In the genomic region with DNA sequence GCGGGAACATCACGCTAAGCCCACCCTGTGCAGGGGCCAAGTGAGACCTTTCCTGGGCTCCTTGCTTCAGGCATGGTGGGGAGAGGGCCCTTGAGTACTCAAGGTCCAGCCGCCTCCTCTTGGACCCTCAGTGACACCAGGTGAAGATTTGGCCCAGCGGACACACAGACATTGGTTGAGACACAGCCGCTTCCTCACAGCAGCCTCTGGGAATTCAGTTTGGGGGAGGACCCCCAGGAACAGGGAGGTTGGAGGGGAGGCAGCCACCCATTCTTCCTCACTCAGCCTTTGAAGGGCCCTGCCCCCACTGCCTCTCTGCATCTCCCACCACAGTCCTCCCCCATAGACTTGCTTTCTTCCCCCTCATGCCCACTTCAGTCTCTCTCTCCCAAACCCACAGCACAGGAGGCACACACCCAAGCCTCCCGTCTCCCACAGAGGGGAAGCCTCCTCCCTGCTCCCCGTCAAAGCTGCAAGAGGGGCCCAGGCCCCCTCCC, we compare ENCODE assay signal across 23 cellular contexts. TPM values are rescaled to one million over a fixed set of nuclear protein-coding genes. Genes with fewer than 3 reads are reported as not detected.
"Had no signal": no experiment of that assay in that cellular context is flagged by ENCODE, and none has a peak within 500 bp of the region (broad histone marks: within the 10 kb centered on the region; RNA-seq: fewer than 3 reads in every experiment).

No MANE protein-coding gene starts in this region.

- H3K4me3 Mint-ChIP-seq: activated B cell treated with CpG ODN at 0.5 μM for 24 hours; activated CD8-positive, alpha-beta T cell treated with anti-CD3 and anti-CD28 coated beads for 36 hours; activated naive CD4-positive, alpha-beta T cell treated with anti-CD3 and anti-CD28 coated beads for 36 hours; activated naive CD8-positive, alpha-beta T cell treated with anti-CD3 and anti-CD28 coated beads, Interleukin-2, amount 50 U/mL, for 24 hours; activated T-helper 17 cell treated with anti-CD3 and anti-CD28 coated beads, Interleukin-2, amount 50 U/mL, for 72 hours; central memory CD8-positive, alpha-beta T cell; memory B cell; naive thymus-derived CD4-positive, alpha-beta T cell; stimulated activated memory B cell treated with anti-CD40 and anti-IgM and Interleukin-4, amounts not matched to agents 10 μg/mL and 1 μg/mL and 100 μg/mL, for 72 hours; type B pancreatic cell had no signal

- ATAC-seq: activated CD8-positive, alpha-beta T cell treated with anti-CD3 and anti-CD28 coated beads for 36 hours; activated naive CD8-positive, alpha-beta T cell treated with anti-CD3 and anti-CD28 coated beads, Interleukin-2, amount 50 U/mL, for 24 hours; activated T-helper 17 cell treated with anti-CD3 and anti-CD28 coated beads, Interleukin-2, amount 50 U/mL, for 72 hours; esophagus mucosa; left ventricle myocardium superior; naive thymus-derived CD4-positive, alpha-beta T cell; stimulated activated memory B cell treated with anti-CD40 and anti-IgM and Interleukin-4, amounts not matched to agents 10 μg/mL and 1 μg/mL and 100 μg/mL, for 72 hours had no signal

- DNase-seq: activated B cell treated with CpG ODN at 0.5 μM for 24 hours; activated CD4-positive, alpha-beta T cell treated with anti-CD3 and anti-CD28 coated beads for 4 hours; activated CD8-positive, alpha-beta T cell treated with anti-CD3 and anti-CD28 coated beads for 36 hours; activated naive CD4-positive, alpha-beta T cell treated with anti-CD3 and anti-CD28 coated beads for 36 hours; activated naive CD8-positive, alpha-beta T cell treated with anti-CD3 and anti-CD28 coated beads, Interleukin-2, amount 50 U/mL, for 24 hours; activated T-cell treated with anti-CD3 and anti-CD28 coated beads, Interleukin-2, amount 50 U/mL, for 1 hour; anterior cingulate cortex; colonic mucosa; heart right ventricle; left ventricle myocardium superior; naive thymus-derived CD4-positive, alpha-beta T cell; nucleus accumbens; stimulated activated CD4-positive, alpha-beta T cell treated with anti-CD3 and anti-CD28 coated beads, Interleukin-4, amount 100 ng/mL, for 4 hours; testis had no signal

- H3K9me3 Mint-ChIP-seq: activated B cell treated with CpG ODN at 0.5 μM for 24 hours; activated naive CD4-positive, alpha-beta T cell treated with anti-CD3 and anti-CD28 coated beads for 36 hours; activated naive CD8-positive, alpha-beta T cell treated with anti-CD3 and anti-CD28 coated beads, Interleukin-2, amount 50 U/mL, for 24 hours; activated T-helper 17 cell treated with anti-CD3 and anti-CD28 coated beads, Interleukin-2, amount 50 U/mL, for 72 hours; central memory CD8-positive, alpha-beta T cell; type B pancreatic cell had no signal

- H3K4me1 Mint-ChIP-seq: activated T-helper 17 cell treated with anti-CD3 and anti-CD28 coated beads, Interleukin-2, amount 50 U/mL, for 72 hours; central memory CD8-positive, alpha-beta T cell had no signal

- H3K27ac Mint-ChIP-seq: activated B cell treated with CpG ODN at 0.5 μM for 24 hours; activated CD8-positive, alpha-beta T cell treated with anti-CD3 and anti-CD28 coated beads for 36 hours; activated naive CD4-positive, alpha-beta T cell treated with anti-CD3 and anti-CD28 coated beads for 36 hours; activated naive CD8-positive, alpha-beta T cell treated with anti-CD3 and anti-CD28 coated beads, Interleukin-2, amount 50 U/mL, for 24 hours; activated T-helper 17 cell treated with anti-CD3 and anti-CD28 coated beads, Interleukin-2, amount 50 U/mL, for 72 hours; memory B cell; naive thymus-derived CD4-positive, alpha-beta T cell; stimulated activated memory B cell treated with anti-CD40 and anti-IgM and Interleukin-4, amounts not matched to agents 10 μg/mL and 1 μg/mL and 100 μg/mL, for 72 hours; type B pancreatic cell had no signal

- H3K36me3 Mint-ChIP-seq: memory B cell; naive thymus-derived CD4-positive, alpha-beta T cell; stimulated activated memory B cell treated with anti-CD40 and anti-IgM and Interleukin-4, amounts not matched to agents 10 μg/mL and 1 μg/mL and 100 μg/mL, for 72 hours; type B pancreatic cell had no signal

RNA-seq across cellular contexts. Expression of a gene that starts 31.9 kb away (rescaled TPM):
- total RNA-seq: activated B cell treated with CpG ODN at 0.5 μM for 24 hours; activated CD8-positive, alpha-beta T cell treated with anti-CD3 and anti-CD28 coated beads for 36 hours; activated naive CD4-positive, alpha-beta T cell treated with anti-CD3 and anti-CD28 coated beads for 36 hours; activated T-helper 17 cell treated with anti-CD3 and anti-CD28 coated beads, Interleukin-2, amount 50 U/mL, for 72 hours; colonic mucosa had no signal

RNA-seq across cellular contexts. Expression of a gene that starts 39.5 kb away (rescaled TPM):
- total RNA-seq: activated CD8-positive, alpha-beta T cell treated with anti-CD3 and anti-CD28 coated beads for 36 hours; activated naive CD4-positive, alpha-beta T cell treated with anti-CD3 and anti-CD28 coated beads for 36 hours; activated T-helper 17 cell treated with anti-CD3 and anti-CD28 coated beads, Interleukin-2, amount 50 U/mL, for 72 hours; heart right ventricle; left ventricle myocardium superior; mucosa of gallbladder; naive thymus-derived CD4-positive, alpha-beta T cell; renal cortical epithelial cell; spleen had no signal
